ENCODE assay signal across 1 cellular context in the genomic region with DNA sequence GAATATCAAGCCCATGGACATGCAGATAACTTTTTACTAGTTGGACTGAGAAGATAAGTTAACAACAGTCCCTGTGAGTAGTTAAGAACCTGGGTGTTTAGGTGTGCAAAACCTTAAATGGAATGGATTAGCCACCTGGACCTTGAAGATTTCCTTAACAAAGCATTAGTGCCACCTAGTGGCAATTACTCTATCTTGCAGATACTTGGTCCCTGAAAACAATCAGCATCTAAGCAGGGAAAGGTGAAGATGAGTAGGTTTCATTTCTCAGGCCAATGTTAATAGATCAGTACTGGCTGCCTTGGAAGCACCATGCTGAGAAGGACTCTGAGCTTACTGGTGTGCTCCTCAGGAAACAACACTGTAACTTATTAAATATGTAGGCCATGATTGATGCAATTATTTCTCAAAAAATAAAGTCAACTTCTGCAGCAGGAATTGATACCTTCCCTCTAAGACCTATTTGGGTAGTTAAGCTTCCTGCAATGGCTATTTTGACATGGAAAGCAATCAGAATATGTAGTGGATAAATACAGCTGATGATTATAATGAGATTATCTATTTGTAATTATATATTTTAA.
TF ChIP-seq lines count a peak whose summit lies in the region.

No MANE protein-coding gene starts in this region.

TF ChIP-seq in HEK293, 187 proteins besides CTCF, POLR2A, EP300 and RAD21 (continued from another document):
- TF ChIP-seq, protein P1, sequence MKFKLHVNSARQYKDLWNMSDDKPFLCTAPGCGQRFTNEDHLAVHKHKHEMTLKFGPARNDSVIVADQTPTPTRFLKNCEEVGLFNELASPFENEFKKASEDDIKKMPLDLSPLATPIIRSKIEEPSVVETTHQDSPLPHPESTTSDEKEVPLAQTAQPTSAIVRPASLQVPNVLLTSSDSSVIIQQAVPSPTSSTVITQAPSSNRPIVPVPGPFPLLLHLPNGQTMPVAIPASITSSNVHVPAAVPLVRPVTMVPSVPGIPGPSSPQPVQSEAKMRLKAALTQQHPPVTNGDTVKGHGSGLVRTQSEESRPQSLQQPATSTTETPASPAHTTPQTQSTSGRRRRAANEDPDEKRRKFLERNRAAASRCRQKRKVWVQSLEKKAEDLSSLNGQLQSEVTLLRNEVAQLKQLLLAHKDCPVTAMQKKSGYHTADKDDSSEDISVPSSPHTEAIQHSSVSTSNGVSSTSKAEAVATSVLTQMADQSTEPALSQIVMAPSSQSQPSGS (tag by site-specific recombination; IDR thresholded peaks at IDR 0.05; ENCODE audit: low read depth) = no peak
- TF ChIP-seq ZBTB17 (tag by site-specific recombination; IDR thresholded peaks at IDR 0.05) (no peak), ZNF654 (tag by site-specific recombination; IDR thresholded peaks at IDR 0.05; ENCODE audit: low read depth) (peak; percentile 93), ZNF670 (tag by site-specific recombination; IDR thresholded peaks at IDR 0.05; ENCODE audit: low read depth) (no peak), ZNF791 (tag by site-specific recombination; IDR thresholded peaks at IDR 0.05) (no peak), IKZF3 (tag by site-specific recombination; IDR thresholded peaks at IDR 0.05) (no peak), ZNF660 (tag by site-specific recombination; IDR thresholded peaks at IDR 0.05) (peak; percentile 45; the same call in 1 of the 2 replicates), ZNF335 (tag by site-specific recombination; conservative IDR thresholded peaks at IDR 0.05) (0 out of 2 replicates have a peak, but pooled peaks have one; percentile 15), ZNF76 (tag by site-specific recombination; IDR thresholded peaks at IDR 0.05; ENCODE audit: borderline replicate concordance, low read depth) (no peak), ZNF184 (tag by site-specific recombination; IDR thresholded peaks at IDR 0.05) (no peak), ZNF423 (tag by site-specific recombination; IDR thresholded peaks at IDR 0.05) (no peak), GFI1B (tag by site-specific recombination; IDR thresholded peaks at IDR 0.05) (no peak), ZNF239 (tag by site-specific recombination; IDR thresholded peaks at IDR 0.05) (no peak), ZNF600 (tag by site-specific recombination; IDR thresholded peaks at IDR 0.05) (no peak), ZNF223 (tag by site-specific recombination; IDR thresholded peaks at IDR 0.05) (no peak), ZNF10 (tag by site-specific recombination; IDR thresholded peaks at IDR 0.05) (peak; percentile 89), HOXA7 (CRISPR knock-in tag; IDR thresholded peaks at IDR 0.05; ENCODE audit: borderline replicate concordance) (no peak), MYNN (tag by site-specific recombination; IDR thresholded peaks at IDR 0.05; ENCODE audit: borderline replicate concordance) (no peak)
- TF ChIP-seq, protein P2, sequence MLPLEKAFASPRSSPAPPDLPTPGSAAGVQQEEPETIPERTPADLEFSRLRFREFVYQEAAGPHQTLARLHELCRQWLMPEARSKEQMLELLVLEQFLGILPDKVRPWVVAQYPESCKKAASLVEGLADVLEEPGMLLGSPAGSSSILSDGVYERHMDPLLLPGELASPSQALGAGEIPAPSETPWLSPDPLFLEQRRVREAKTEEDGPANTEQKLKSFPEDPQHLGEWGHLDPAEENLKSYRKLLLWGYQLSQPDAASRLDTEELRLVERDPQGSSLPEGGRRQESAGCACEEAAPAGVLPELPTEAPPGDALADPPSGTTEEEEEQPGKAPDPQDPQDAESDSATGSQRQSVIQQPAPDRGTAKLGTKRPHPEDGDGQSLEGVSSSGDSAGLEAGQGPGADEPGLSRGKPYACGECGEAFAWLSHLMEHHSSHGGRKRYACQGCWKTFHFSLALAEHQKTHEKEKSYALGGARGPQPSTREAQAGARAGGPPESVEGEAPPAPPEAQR (tag by site-specific recombination; IDR thresholded peaks at IDR 0.05) = no peak
- TF ChIP-seq, protein P3, sequence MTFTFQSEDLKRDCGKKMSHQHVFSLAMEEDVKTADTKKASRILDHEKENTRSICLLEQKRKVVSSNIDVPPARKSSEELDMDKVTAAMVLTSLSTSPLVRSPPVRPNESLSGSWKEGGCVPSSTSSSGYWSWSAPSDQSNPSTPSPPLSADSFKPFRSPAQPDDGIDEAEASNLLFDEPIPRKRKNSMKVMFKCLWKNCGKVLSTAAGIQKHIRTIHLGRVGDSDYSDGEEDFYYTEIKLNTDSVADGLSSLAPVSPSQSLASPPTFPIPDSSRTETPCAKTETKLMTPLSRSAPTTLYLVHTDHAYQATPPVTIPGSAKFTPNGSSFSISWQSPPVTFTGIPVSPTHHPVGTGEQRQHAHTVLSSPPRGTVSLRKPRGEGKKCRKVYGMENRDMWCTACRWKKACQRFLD (tag by site-specific recombination; IDR thresholded peaks at IDR 0.05) = no peak
- TF ChIP-seq, protein P4, sequence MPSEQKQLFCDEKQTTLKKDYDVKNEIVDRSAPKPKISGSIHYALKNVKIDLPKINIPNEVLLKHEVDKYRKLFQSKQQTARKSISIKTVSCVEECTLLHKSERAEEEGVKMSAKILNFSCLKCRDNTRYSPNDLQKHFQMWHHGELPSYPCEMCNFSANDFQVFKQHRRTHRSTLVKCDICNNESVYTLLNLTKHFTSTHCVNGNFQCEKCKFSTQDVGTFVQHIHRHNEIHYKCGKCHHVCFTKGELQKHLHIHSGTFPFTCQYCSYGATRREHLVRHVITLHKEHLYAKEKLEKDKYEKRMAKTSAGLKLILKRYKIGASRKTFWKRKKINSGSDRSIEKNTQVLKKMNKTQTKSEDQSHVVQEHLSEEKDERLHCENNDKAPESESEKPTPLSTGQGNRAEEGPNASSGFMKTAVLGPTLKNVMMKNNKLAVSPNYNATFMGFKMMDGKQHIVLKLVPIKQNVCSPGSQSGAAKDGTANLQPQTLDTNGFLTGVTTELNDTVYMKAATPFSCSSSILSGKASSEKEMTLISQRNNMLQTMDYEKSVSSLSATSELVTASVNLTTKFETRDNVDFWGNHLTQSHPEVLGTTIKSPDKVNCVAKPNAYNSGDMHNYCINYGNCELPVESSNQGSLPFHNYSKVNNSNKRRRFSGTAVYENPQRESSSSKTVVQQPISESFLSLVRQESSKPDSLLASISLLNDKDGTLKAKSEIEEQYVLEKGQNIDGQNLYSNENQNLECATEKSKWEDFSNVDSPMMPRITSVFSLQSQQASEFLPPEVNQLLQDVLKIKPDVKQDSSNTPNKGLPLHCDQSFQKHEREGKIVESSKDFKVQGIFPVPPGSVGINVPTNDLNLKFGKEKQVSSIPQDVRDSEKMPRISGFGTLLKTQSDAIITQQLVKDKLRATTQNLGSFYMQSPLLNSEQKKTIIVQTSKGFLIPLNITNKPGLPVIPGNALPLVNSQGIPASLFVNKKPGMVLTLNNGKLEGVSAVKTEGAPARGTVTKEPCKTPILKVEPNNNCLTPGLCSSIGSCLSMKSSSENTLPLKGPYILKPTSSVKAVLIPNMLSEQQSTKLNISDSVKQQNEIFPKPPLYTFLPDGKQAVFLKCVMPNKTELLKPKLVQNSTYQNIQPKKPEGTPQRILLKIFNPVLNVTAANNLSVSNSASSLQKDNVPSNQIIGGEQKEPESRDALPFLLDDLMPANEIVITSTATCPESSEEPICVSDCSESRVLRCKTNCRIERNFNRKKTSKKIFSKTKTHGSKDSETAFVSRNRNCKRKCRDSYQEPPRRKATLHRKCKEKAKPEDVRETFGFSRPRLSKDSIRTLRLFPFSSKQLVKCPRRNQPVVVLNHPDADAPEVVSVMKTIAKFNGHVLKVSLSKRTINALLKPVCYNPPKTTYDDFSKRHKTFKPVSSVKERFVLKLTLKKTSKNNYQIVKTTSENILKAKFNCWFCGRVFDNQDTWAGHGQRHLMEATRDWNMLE (tag by site-specific recombination; conservative IDR thresholded peaks at IDR 0.05; ENCODE audit: low read depth) = 0 out of 2 replicates have a peak, but pooled peaks have one; percentile 15
TF ChIP-seq in HEK293: peak in this region for 5.
